ENCODE assay signal across 12 cellular contexts in genomic region chr16:3580271-3580670, GRCh38. TPM values are rescaled to one million over a fixed set of nuclear protein-coding genes. Genes with fewer than 3 reads are reported as not detected.
DNase-seq lines count a peak whose midpoint lies in the region; ATAC-seq lines count a peak whose summit lies in the region.
"Had no signal": no experiment of that assay in that cellular context is flagged by ENCODE, and none has a peak within 500 bp of the region (broad histone marks: within the 10 kb centered on the region; RNA-seq: fewer than 3 reads in every experiment).

No MANE protein-coding gene starts in this region.

- CTCF ChIA-PET in activated CD4-positive, alpha-beta T cell treated with anti-CD3 and anti-CD28 coated beads, Interleukin-2, amount 10 ng/mL, durations not matched to agents 7 days and 5 days (lab: Charles Lee), result interaction anchor here (2.3 kb wide), 1 partner anchor 13 kb away, joined by 5 read pairs; no protein-coding TSS in a partner anchor
- CTCF ChIA-PET in activated CD4-positive, alpha-beta T cell treated with anti-CD3 and anti-CD28 coated beads for 36 hours (lab: Charles Lee), result no interaction called here

- H3K27ac Mint-ChIP-seq in activated CD4-positive, alpha-beta T cell treated with anti-CD3 and anti-CD28 coated beads, Interleukin-2, amount 10 ng/mL, durations not matched to agents 7 days and 5 days, result peak overlapping the region; percentile 96
- no peak overlapping the region for H3K27ac Mint-ChIP-seq in activated CD4-positive, alpha-beta T cell treated with anti-CD3 and anti-CD28 coated beads for 36 hours
- H3K27ac Mint-ChIP-seq in dendritic cell treated with granulocyte-macrophage colony-stimulating factor and Interleukin-4, amounts not matched to agents 40 ng/mL and 50 ng/mL, for 4 days, result peak overlapping the region; percentile 43

- no peaks in the 10 kb centered on the region for H3K9me3 Mint-ChIP-seq in activated CD4-positive, alpha-beta T cell treated with anti-CD3 and anti-CD28 coated beads, Interleukin-2, amount 10 ng/mL, durations not matched to agents 7 days and 5 days
- no peaks in the 10 kb centered on the region for H3K9me3 Mint-ChIP-seq in activated CD4-positive, alpha-beta T cell treated with anti-CD3 and anti-CD28 coated beads for 36 hours (ENCODE audit: low read depth)
- H3K9me3 Mint-ChIP-seq in dendritic cell treated with granulocyte-macrophage colony-stimulating factor and Interleukin-4, amounts not matched to agents 40 ng/mL and 50 ng/mL, for 4 days, result no peaks in the 10 kb centered on the region

- no peak for ATAC-seq in activated CD4-positive, alpha-beta T cell treated with anti-CD3 and anti-CD28 coated beads for 36 hours
- ATAC-seq in HG02678 (IDR thresholded peaks at IDR 0.05; ENCODE audit: unreplicated experiment), result no peak
- ATAC-seq: HCT116 had no signal

- POLR2A ChIA-PET in activated CD4-positive, alpha-beta T cell treated with anti-CD3 and anti-CD28 coated beads, Interleukin-2, amount 10 ng/mL, durations not matched to agents 7 days and 5 days (lab: Charles Lee), result no interaction called here
- POLR2A ChIA-PET in activated CD4-positive, alpha-beta T cell treated with anti-CD3 and anti-CD28 coated beads for 36 hours (lab: Charles Lee), result no interaction called here

- H3K4me1 Mint-ChIP-seq in activated CD4-positive, alpha-beta T cell treated with anti-CD3 and anti-CD28 coated beads, Interleukin-2, amount 10 ng/mL, durations not matched to agents 7 days and 5 days, result peaks cover 51% of the 10 kb centered on the region
- H3K4me1 Mint-ChIP-seq in activated CD4-positive, alpha-beta T cell treated with anti-CD3 and anti-CD28 coated beads for 36 hours, result peaks cover 33% of the 10 kb centered on the region
- peaks cover 51% of the 10 kb centered on the region for H3K4me1 Mint-ChIP-seq in dendritic cell treated with granulocyte-macrophage colony-stimulating factor and Interleukin-4, amounts not matched to agents 40 ng/mL and 50 ng/mL, for 4 days (ENCODE audit: low read depth)

- no peaks in the 10 kb centered on the region for H3K27me3 Mint-ChIP-seq in activated CD4-positive, alpha-beta T cell treated with anti-CD3 and anti-CD28 coated beads, Interleukin-2, amount 10 ng/mL, durations not matched to agents 7 days and 5 days
- no peaks in the 10 kb centered on the region for H3K27me3 Mint-ChIP-seq in activated CD4-positive, alpha-beta T cell treated with anti-CD3 and anti-CD28 coated beads for 36 hours
- peaks cover 37% of the 10 kb centered on the region for H3K27me3 Mint-ChIP-seq in dendritic cell treated with granulocyte-macrophage colony-stimulating factor and Interleukin-4, amounts not matched to agents 40 ng/mL and 50 ng/mL, for 4 days

- no peak overlapping the region for H3K4me3 Mint-ChIP-seq in activated CD4-positive, alpha-beta T cell treated with anti-CD3 and anti-CD28 coated beads, Interleukin-2, amount 10 ng/mL, durations not matched to agents 7 days and 5 days
- H3K4me3 Mint-ChIP-seq in activated CD4-positive, alpha-beta T cell treated with anti-CD3 and anti-CD28 coated beads for 36 hours, result no peak overlapping the region
- peak overlapping the region; percentile 7 for H3K4me3 Mint-ChIP-seq in dendritic cell treated with granulocyte-macrophage colony-stimulating factor and Interleukin-4, amounts not matched to agents 40 ng/mL and 50 ng/mL, for 4 days

- intact Hi-C loops in activated CD4-positive, alpha-beta T cell treated with anti-CD3 and anti-CD28 coated beads for 36 hours (cut with DNase I, micrococcal nuclease), result no loop called here
- intact Hi-C loops in dendritic cell treated with granulocyte-macrophage colony-stimulating factor and Interleukin-4, amounts not matched to agents 40 ng/mL and 50 ng/mL, for 4 days (cut with micrococcal nuclease), result no loop called here

- H3K36me3 Mint-ChIP-seq in activated CD4-positive, alpha-beta T cell treated with anti-CD3 and anti-CD28 coated beads, Interleukin-2, amount 10 ng/mL, durations not matched to agents 7 days and 5 days (ENCODE audit: low read depth), result peaks cover 31% of the 10 kb centered on the region
- H3K36me3 Mint-ChIP-seq in activated CD4-positive, alpha-beta T cell treated with anti-CD3 and anti-CD28 coated beads for 36 hours (ENCODE audit: low read depth), result peaks cover 11% of the 10 kb centered on the region
- peaks cover 47% of the 10 kb centered on the region for H3K36me3 Mint-ChIP-seq in dendritic cell treated with granulocyte-macrophage colony-stimulating factor and Interleukin-4, amounts not matched to agents 40 ng/mL and 50 ng/mL, for 4 days (ENCODE audit: low read depth)

- DNase-seq in activated CD4-positive, alpha-beta T cell treated with anti-CD3 and anti-CD28 coated beads, Interleukin-2, amount 10 ng/mL, durations not matched to agents 7 days and 5 days, result no peak
- DNase-seq in activated CD4-positive, alpha-beta T cell treated with anti-CD3 and anti-CD28 coated beads for 36 hours, result no peak
- DNase-seq in NOMO-1 treated with dmso at 0.1 percent for 144 hours (lab: John Stamatoyannopoulos, UW; ENCODE audit: unreplicated experiment) (peak; percentile 66), retina (peak; percentile 9), NCI-H82 (lab: John Stamatoyannopoulos, UW) (no peak), NCI-H2107 (lab: John Stamatoyannopoulos, UW) (no peak)
- DNase-seq: stimulated activated naive CD4-positive, alpha-beta T cell had no signal

RNA-seq across cellular contexts. Expression of gene NLRC3, which starts 3.1 kb away (rescaled TPM):
- total RNA-seq in activated CD4-positive, alpha-beta T cell treated with anti-CD3 and anti-CD28 coated beads, Interleukin-2, amount 10 ng/mL, durations not matched to agents 7 days and 5 days, result 10 to 100 TPM; 80.7 to 98.7 TPM
- 10 to 100 TPM; 14.9 to 20.5 TPM for total RNA-seq in activated CD4-positive, alpha-beta T cell treated with anti-CD3 and anti-CD28 coated beads for 36 hours
- total RNA-seq: myocyte, NCI-H460 had no signal

RNA-seq across cellular contexts. Expression of gene SLX4, which starts 31.1 kb away (rescaled TPM):
- 10 to 100 TPM; 13.2 to 13.8 TPM for total RNA-seq in activated CD4-positive, alpha-beta T cell treated with anti-CD3 and anti-CD28 coated beads, Interleukin-2, amount 10 ng/mL, durations not matched to agents 7 days and 5 days
- 10 to 100 TPM; 10.7 to 11.7 TPM for total RNA-seq in activated CD4-positive, alpha-beta T cell treated with anti-CD3 and anti-CD28 coated beads for 36 hours

Comparison
In these comparisons a context has a peak if more than half of its experiments do, and no peak if none do; other contexts are left out.
1. DNase-seq: peak in NOMO-1 treated with dmso at 0.1 percent for 144 hours (single experiment) and retina (single experiment); none in activated CD4-positive, alpha-beta T cell treated with anti-CD3 and anti-CD28 coated beads, Interleukin-2, amount 10 ng/mL, durations not matched to agents 7 days and 5 days (single experiment), activated CD4-positive, alpha-beta T cell treated with anti-CD3 and anti-CD28 coated beads for 36 hours (single experiment), NCI-H82 (single experiment) and NCI-H2107 (single experiment).